8 cellular contexts compared by ENCODE assay signal in genomic region chr17:43779145-43780125, GRCh38. TPM values are rescaled to one million over a fixed set of nuclear protein-coding genes. Genes with fewer than 3 reads are reported as not detected.
DNase-seq lines count a peak whose midpoint lies in the region; ATAC-seq and TF ChIP-seq lines count a peak whose summit lies in the region.

No MANE protein-coding gene starts in this region.

- WGBS in sigmoid colon, 2 donors, result 6 to 9% methylated on average over 26 of the region's 26 CpGs

- peaks cover 2% of the 10 kb centered on the region for H3K36me3 Mint-ChIP-seq in activated CD8-positive, alpha-beta T cell treated with anti-CD3 and anti-CD28 coated beads for 36 hours (ENCODE audit: low read depth)

- H3K4me1 ChIP-seq in sigmoid colon, result peaks cover 0 to 40% (median 32%) of the 10 kb centered on the region in 4 donors

- TF ChIP-seq POLR2A in sigmoid colon (IDR thresholded peaks at IDR 0.05), result no peak

- intact Hi-C loops in activated CD8-positive, alpha-beta T cell treated with anti-CD3 and anti-CD28 coated beads for 36 hours (cut with micrococcal nuclease), result no loop called here
- intact Hi-C loops in left ventricle myocardium superior (cut with micrococcal nuclease) (no loop called here), sigmoid colon (cut with DNase I) (loop anchor here (5.0 to 10.0 kb wide), 3 partner anchors 53 to 395 kb away; partner anchors contain the start of genes CD300LG and MPP3)

- no peak overlapping the region for H3K27ac Mint-ChIP-seq in activated CD8-positive, alpha-beta T cell treated with anti-CD3 and anti-CD28 coated beads for 36 hours

- ATAC-seq in activated CD8-positive, alpha-beta T cell treated with anti-CD3 and anti-CD28 coated beads for 36 hours, result peak; percentile 52
- ATAC-seq in left ventricle myocardium superior (peak; percentile 25), HG03520 (IDR thresholded peaks at IDR 0.05; ENCODE audit: unreplicated experiment) (no peak)

- CTCF ChIA-PET in activated CD8-positive, alpha-beta T cell treated with anti-CD3 and anti-CD28 coated beads for 36 hours (lab: Charles Lee), result interaction anchor here (0.9 to 1.9 kb wide), 4 partner anchors 13 to 87 kb away, joined by 3 to 9 read pairs (median 5); partner anchors contain the start of gene CD300LG

- peak overlapping the region; percentile 77 for H3K4me3 Mint-ChIP-seq in activated CD8-positive, alpha-beta T cell treated with anti-CD3 and anti-CD28 coated beads for 36 hours

- H3K27me3 ChIP-seq in sigmoid colon, result peaks cover 0 to 7% (median 0%) of the 10 kb centered on the region in 3 donors

- no peaks in the 10 kb centered on the region for H3K9me3 ChIP-seq in sigmoid colon

- no peaks in the 10 kb centered on the region for H3K9me3 Mint-ChIP-seq in activated CD8-positive, alpha-beta T cell treated with anti-CD3 and anti-CD28 coated beads for 36 hours

- TF ChIP-seq CTCF in LNCaP clone FGC (IDR thresholded peaks at IDR 0.05; ENCODE audit: control insufficient read depth, extremely low read depth, insufficient read depth) (0 out of 2 replicates have a peak, but pooled peaks have one; percentile 1), sigmoid colon (IDR thresholded peaks at IDR 0.05) (no peak)
- TF ChIP-seq CTCF in activated CD8-positive, alpha-beta T cell treated with anti-CD3 and anti-CD28 coated beads for 36 hours (IDR thresholded peaks at IDR 0.05), result peak; percentile 18

- H3K4me3 ChIP-seq in LNCaP clone FGC (ENCODE audit: low read depth, low read length) (peak overlapping the region; percentile 86), sigmoid colon (peak overlapping the region; percentile 74 to 100 (median 82))

- H3K4me1 Mint-ChIP-seq in activated CD8-positive, alpha-beta T cell treated with anti-CD3 and anti-CD28 coated beads for 36 hours (ENCODE audit: low read depth), result peaks cover 10% of the 10 kb centered on the region

- peaks cover 32% of the 10 kb centered on the region for H3K27me3 Mint-ChIP-seq in activated CD8-positive, alpha-beta T cell treated with anti-CD3 and anti-CD28 coated beads for 36 hours

- POLR2A ChIA-PET in activated CD8-positive, alpha-beta T cell treated with anti-CD3 and anti-CD28 coated beads for 36 hours (lab: Charles Lee), result interaction anchor here (0.6 kb wide), 1 partner anchor 46 kb away, joined by 3 read pairs; no protein-coding TSS in a partner anchor

- H3K27ac ChIP-seq in sigmoid colon, result peak overlapping the region; percentile 97 to 100 (median 100)

- peaks cover 2 to 11% (median 5%) of the 10 kb centered on the region in 4 donors for H3K36me3 ChIP-seq in sigmoid colon

- peak; percentile 78 for DNase-seq in NCI-H2227 treated with DMSO at 0.1 percent for 48 hours (lab: John Stamatoyannopoulos, UW)
- DNase-seq in NCI-H2227 (lab: John Stamatoyannopoulos, UW; ENCODE audit: unreplicated experiment), result no peak
- no peak for DNase-seq in LNCaP clone FGC (ENCODE audit: low read depth)
- DNase-seq in activated CD8-positive, alpha-beta T cell treated with anti-CD3 and anti-CD28 coated beads for 36 hours, result peak; percentile 60
- DNase-seq in left ventricle myocardium superior, result no peak
- DNase-seq in sigmoid colon, result peak; percentile 69
- DNase-seq in NCI-H1930 (lab: John Stamatoyannopoulos, UW), result no peak

- no peak for TF ChIP-seq EP300 in sigmoid colon (IDR thresholded peaks at IDR 0.05)

RNA-seq across cellular contexts. Expression of gene DUSP3, which starts 0.7 kb away (rescaled TPM):
- 10 to 100 TPM; 24.7 to 26.3 TPM for total RNA-seq in activated CD8-positive, alpha-beta T cell treated with anti-CD3 and anti-CD28 coated beads for 36 hours
- total RNA-seq in left ventricle myocardium superior (243 TPM), sigmoid colon (100 to 1,000 TPM in 3 of 4 donors, 10 to 100 TPM in 1; 70.4 to 140 (median 120) TPM)
- 10 to 100 TPM; 32.3 to 57.1 (median 47.2) TPM for polyA plus RNA-seq in sigmoid colon

RNA-seq across cellular contexts. Expression of gene CFAP97D1, which starts 0.8 kb away (rescaled TPM):
- total RNA-seq in activated CD8-positive, alpha-beta T cell treated with anti-CD3 and anti-CD28 coated beads for 36 hours, result under 1 TPM in 1 of 2 experiments, not detected in 1; 0.07 TPM
- not detected for total RNA-seq in left ventricle myocardium superior
- not detected for total RNA-seq in sigmoid colon
- not detected for polyA plus RNA-seq in sigmoid colon

RNA-seq across cellular contexts. Expression of gene SOST, which starts 20.8 kb away (rescaled TPM):
- not detected for total RNA-seq in activated CD8-positive, alpha-beta T cell treated with anti-CD3 and anti-CD28 coated beads for 36 hours
- total RNA-seq in left ventricle myocardium superior (not detected), sigmoid colon (not detected)
- not detected for polyA plus RNA-seq in sigmoid colon

RNA-seq across cellular contexts. Expression of gene MPP3, which starts 53.5 kb away (rescaled TPM):
- under 1 TPM; 0.27 to 0.31 TPM for total RNA-seq in activated CD8-positive, alpha-beta T cell treated with anti-CD3 and anti-CD28 coated beads for 36 hours
- total RNA-seq in left ventricle myocardium superior, result 55.5 TPM
- 10 to 100 TPM in 1 of 4 donors, 1 to 10 TPM in 3; 5.0 to 10.5 (median 6.0) TPM for total RNA-seq in sigmoid colon
- polyA plus RNA-seq in sigmoid colon, result 1 to 10 TPM in 2 of 3 donors, under 1 TPM in 1; 0.23 to 1.9 (median 1.2) TPM

Comparison
In these comparisons a context has a peak if more than half of its experiments do, and no peak if none do; other contexts are left out.
1. DNase-seq: peak in NCI-H2227 treated with DMSO at 0.1 percent for 48 hours (single experiment), activated CD8-positive, alpha-beta T cell treated with anti-CD3 and anti-CD28 coated beads for 36 hours (single experiment) and sigmoid colon (single experiment); none in NCI-H2227 (single experiment), LNCaP clone FGC (single experiment), left ventricle myocardium superior (single experiment) and NCI-H1930 (0 of 2).
2. CTCF ChIP-seq: peak in LNCaP clone FGC (single experiment) and activated CD8-positive, alpha-beta T cell treated with anti-CD3 and anti-CD28 coated beads for 36 hours (single experiment); none in sigmoid colon (0 of 4).